Comparison of ENCODE assay signal across 25 cellular contexts in the genomic region with DNA sequence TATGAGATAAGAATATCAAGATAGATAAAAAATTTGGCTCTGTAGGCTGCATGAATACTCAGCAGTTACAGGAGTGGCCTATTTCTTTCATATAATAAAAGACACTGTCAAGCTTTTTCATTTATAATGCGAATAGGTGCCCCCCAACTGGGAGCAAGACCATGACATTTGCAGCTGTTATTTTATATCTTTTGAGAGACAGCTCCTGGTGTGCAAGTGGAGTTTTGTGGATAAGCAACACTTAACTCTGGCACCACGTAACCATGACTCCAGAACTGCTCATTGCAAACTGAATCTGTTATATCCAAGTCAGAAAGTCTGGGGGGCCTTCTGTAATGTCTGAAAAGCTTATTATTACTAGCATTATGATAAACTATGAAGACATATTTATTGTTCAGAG.
"Had no signal": no experiment of that assay in that cellular context is flagged by ENCODE, and none has a peak within 500 bp of the region (broad histone marks: within the 10 kb centered on the region; RNA-seq: fewer than 3 reads in every experiment).

No MANE protein-coding gene starts in this region.

- ATAC-seq: activated naive CD4-positive, alpha-beta T cell treated with anti-CD3 and anti-CD28 coated beads, Interleukin-2, amount 50 U/mL, for 72 hours; activated T-cell treated with anti-CD3 and anti-CD28 coated beads, Interleukin-2, amount 50 U/mL, for 72 hours; foreskin keratinocyte; heart left ventricle; left colon; naive thymus-derived CD8-positive, alpha-beta T cell; stimulated activated naive B cell treated with anti-CD40 and anti-IgM and Interleukin-4, amounts not matched to agents 10 μg/mL and 1 μg/mL and 100 μg/mL, for 72 hours had no signal

- H3K27ac ChIP-seq: esophagus muscularis mucosa, foreskin keratinocyte, heart left ventricle, neural progenitor cell, parathyroid adenoma, right atrium auricular region, suprapubic skin, tibial artery had no signal

- H3K9me3 ChIP-seq: esophagus muscularis mucosa, heart left ventricle, right atrium auricular region, suprapubic skin, tibial artery had no signal

- H3K9ac ChIP-seq: neural progenitor cell, parathyroid adenoma had no signal

- H3K36me3 ChIP-seq: esophagus muscularis mucosa, heart left ventricle, neural progenitor cell, right atrium auricular region, suprapubic skin, tibial artery had no signal

- H3K4me2 ChIP-seq: neural progenitor cell, smooth muscle cell had no signal

- H3K4me3 ChIP-seq: esophagus muscularis mucosa, heart left ventricle, neural progenitor cell, right atrium auricular region, smooth muscle cell, suprapubic skin, tibial artery had no signal

- H3K27me3 ChIP-seq: esophagus muscularis mucosa, foreskin keratinocyte, heart left ventricle, neural progenitor cell, right atrium auricular region, suprapubic skin, tibial artery had no signal

- DNase-seq: activated CD4-positive, alpha-beta T cell treated with anti-CD3 and anti-CD28 coated beads for 4 hours; activated CD4-positive, alpha-beta T cell treated with anti-CD3 and anti-CD28 coated beads, Interleukin-2, amount 50 U/mL, for 4 hours; activated CD4-positive, CD25-positive, alpha-beta regulatory T cell; activated naive CD4-positive, alpha-beta T cell; activated T-cell treated with anti-CD3 and anti-CD28 coated beads for 4 hours; activated T-cell treated with anti-CD3 and anti-CD28 coated beads, Interleukin-2, amount 50 U/mL, for 72 hours; foreskin keratinocyte; heart left ventricle; hypothalamus; immature natural killer cell; kidney; left colon; mammary epithelial cell; naive thymus-derived CD8-positive, alpha-beta T cell; occipital lobe; stimulated activated CD4-positive, alpha-beta T cell treated with anti-CD3 and anti-CD28 coated beads, Interleukin-1b, Interleukin-23, amount 100 ng/mL, for 48 hours; stimulated activated naive B cell treated with anti-CD40 and anti-IgM and Interleukin-4, amounts not matched to agents 10 μg/mL and 1 μg/mL and 100 μg/mL, for 72 hours; tibial artery had no signal

- H3K79me2 ChIP-seq: parathyroid adenoma had no signal

- H3K4me1 ChIP-seq: esophagus muscularis mucosa, heart left ventricle, neural progenitor cell, parathyroid adenoma, right atrium auricular region, suprapubic skin, tibial artery had no signal
